ENCODE assay signal across 20 cellular contexts in genomic region chr7:64706625-64707292, GRCh38. TPM values are rescaled to one million over a fixed set of nuclear protein-coding genes. Genes with fewer than 3 reads are reported as not detected.
DNase-seq lines count a peak whose midpoint lies in the region; ATAC-seq and TF ChIP-seq lines count a peak whose summit lies in the region.
"Had no signal": no experiment of that assay in that cellular context is flagged by ENCODE, and none has a peak within 500 bp of the region (broad histone marks: within the 10 kb centered on the region; RNA-seq: fewer than 3 reads in every experiment).

No MANE protein-coding gene starts in this region.

- no peaks in the 10 kb centered on the region for H3K4me1 ChIP-seq in CD8-positive, alpha-beta memory T cell (ENCODE audit: insufficient read depth, low read length)
- H3K4me1 ChIP-seq in iPS-18a (ENCODE audit: control insufficient read depth, low read depth, low read length) (no peaks in the 10 kb centered on the region), thyroid gland (no peaks in the 10 kb centered on the region)
- H3K4me1 ChIP-seq: HAP-1, Peyer's patch, SJCRH30 had no signal

- peaks cover 58% of the 10 kb centered on the region for H3K9me3 ChIP-seq in CD8-positive, alpha-beta memory T cell (ENCODE audit: low read length)
- H3K9me3 ChIP-seq in T-helper 17 cell (ENCODE audit: control insufficient read depth, low read length, poor library complexity, severe bottlenecking): peaks cover 46% of the 10 kb centered on the region
- H3K9me3 ChIP-seq in iPS-18a (ENCODE audit: control insufficient read depth, low read depth, low read length): peaks cover 86% of the 10 kb centered on the region
- H3K9me3 ChIP-seq in thyroid gland: no peaks in the 10 kb centered on the region

- peak overlapping the region; percentile 3 for H3K4me3 ChIP-seq in CD8-positive, alpha-beta memory T cell (ENCODE audit: low read length)
- H3K4me3 ChIP-seq in iPS-18a (ENCODE audit: low read length) (peak overlapping the region; percentile 6), thyroid gland (replicated peaks in 1 of 3) (no peak overlapping the region)
- H3K4me3 ChIP-seq: HAP-1, Peyer's patch, SJCRH30 had no signal

- no peak overlapping the region for H3K27ac ChIP-seq in CD8-positive, alpha-beta memory T cell (ENCODE audit: low read depth, low read length)
- H3K27ac ChIP-seq in iPS-18a (ENCODE audit: low read length) (no peak overlapping the region), thyroid gland (no peak overlapping the region)
- H3K27ac ChIP-seq: Peyer's patch, SJCRH30 had no signal

- H3K9me3 Mint-ChIP-seq in CD8-positive, alpha-beta memory T cell: peaks cover 29 to 77% (median 70%) of the 10 kb centered on the region in 5 donors

- TF ChIP-seq POLR2A in thyroid gland (IDR thresholded peaks at IDR 0.05): no peak

- H3K36me3 ChIP-seq in CD8-positive, alpha-beta memory T cell (ENCODE audit: insufficient read depth, low read length): peaks cover 18% of the 10 kb centered on the region
- peaks cover 18% of the 10 kb centered on the region for H3K36me3 ChIP-seq in iPS-18a (ENCODE audit: control insufficient read depth, low read depth, low read length)
- peaks cover 0 to 13% of the 10 kb centered on the region in 2 donors for H3K36me3 ChIP-seq in thyroid gland

- H3K9ac ChIP-seq in iPS-18a (ENCODE audit: low read length): no peak overlapping the region

- H3K27me3 Mint-ChIP-seq in CD8-positive, alpha-beta memory T cell: peaks cover 0 to 2% of the 10 kb centered on the region in 2 donors
- H3K27me3 Mint-ChIP-seq in T-helper 17 cell: no peaks in the 10 kb centered on the region

- peaks cover 15 to 55% (median 46%) of the 10 kb centered on the region in 3 donors for H3K36me3 Mint-ChIP-seq in CD8-positive, alpha-beta memory T cell
- peaks cover 2% of the 10 kb centered on the region for H3K36me3 Mint-ChIP-seq in T-helper 17 cell (ENCODE audit: low read depth)

- ATAC-seq in T-helper 17 cell: no peak
- no peak for ATAC-seq in GM21367 (IDR thresholded peaks at IDR 0.05; ENCODE audit: unreplicated experiment)
- no peak for ATAC-seq in Right ventricle myocardium superior (ENCODE audit: poor library complexity)

- no peak for TF ChIP-seq CTCF in thyroid gland (IDR thresholded peaks at IDR 0.05)

- H3K27ac Mint-ChIP-seq in CD8-positive, alpha-beta memory T cell: no peak overlapping the region
- H3K27ac Mint-ChIP-seq in T-helper 17 cell: peak overlapping the region; percentile 62

- WGBS in thyroid gland, 2 donors: 98 to 99% methylated on average over 2 of the region's 2 CpGs

- DNase-seq in CD8-positive, alpha-beta memory T cell: no peak
- DNase-seq in T-helper 17 cell: no peak
- DNase-seq in amygdala (lab: John Stamatoyannopoulos, UW): no peak
- no peak for DNase-seq in thyroid gland
- no peak for DNase-seq in Right ventricle myocardium superior
- DNase-seq: DMS53, GF-D8, KBM-7, MM.1S, NCI-H1048, NCI-H1417 treated with DMSO at 0.1 percent for 48 hours, NCI-H187, NCI-H446, NCI-H526, Peyer's patch, SJCRH30, T-helper 1 cell had no signal

- H3K27me3 ChIP-seq in CD8-positive, alpha-beta memory T cell (ENCODE audit: insufficient read depth, low read length, poor library complexity, severe bottlenecking): no peaks in the 10 kb centered on the region
- H3K27me3 ChIP-seq in iPS-18a (ENCODE audit: control insufficient read depth, insufficient read depth, low read length) (no peaks in the 10 kb centered on the region), thyroid gland (no peaks in the 10 kb centered on the region)
- H3K27me3 ChIP-seq: Peyer's patch, SJCRH30 had no signal

- CTCF ChIA-PET in CD8-positive, alpha-beta memory T cell (lab: Charles Lee): no interaction called here

- no peak overlapping the region for H3K4me3 Mint-ChIP-seq in CD8-positive, alpha-beta memory T cell
- no peak overlapping the region for H3K4me3 Mint-ChIP-seq in T-helper 17 cell

- H3K4me1 Mint-ChIP-seq in CD8-positive, alpha-beta memory T cell: no peaks in the 10 kb centered on the region
- no peaks in the 10 kb centered on the region for H3K4me1 Mint-ChIP-seq in T-helper 17 cell

- intact Hi-C loops in thyroid gland (cut with DNase I) (no loop called here), Right ventricle myocardium superior (cut with DNase I) (no loop called here)

- POLR2A ChIA-PET in CD8-positive, alpha-beta memory T cell (lab: Charles Lee): no interaction called here

RNA-seq across cellular contexts. Expression of gene ZNF107, which starts 40.8 kb away (rescaled TPM):
- 10 to 100 TPM; 13.5 to 14.2 TPM for total RNA-seq in CD8-positive, alpha-beta memory T cell
- polyA plus RNA-seq in CD8-positive, alpha-beta memory T cell: 9.9 TPM
- total RNA-seq in T-helper 17 cell (10 to 100 TPM; 13.0 to 13.5 TPM), thyroid gland (10 to 100 TPM in 3 of 4 donors, 1 to 10 TPM in 1; 8.5 to 16.4 (median 12.9) TPM), Right ventricle myocardium superior (0.94 TPM)

Comparison
In these comparisons a context has a peak if more than half of its experiments do, and no peak if none do; other contexts are left out.
1. H3K4me3 ChIP-seq: peak in CD8-positive, alpha-beta memory T cell (single experiment) and iPS-18a (single experiment); none in thyroid gland (0 of 3).